31 cellular contexts compared by ENCODE assay signal in the genomic region with DNA sequence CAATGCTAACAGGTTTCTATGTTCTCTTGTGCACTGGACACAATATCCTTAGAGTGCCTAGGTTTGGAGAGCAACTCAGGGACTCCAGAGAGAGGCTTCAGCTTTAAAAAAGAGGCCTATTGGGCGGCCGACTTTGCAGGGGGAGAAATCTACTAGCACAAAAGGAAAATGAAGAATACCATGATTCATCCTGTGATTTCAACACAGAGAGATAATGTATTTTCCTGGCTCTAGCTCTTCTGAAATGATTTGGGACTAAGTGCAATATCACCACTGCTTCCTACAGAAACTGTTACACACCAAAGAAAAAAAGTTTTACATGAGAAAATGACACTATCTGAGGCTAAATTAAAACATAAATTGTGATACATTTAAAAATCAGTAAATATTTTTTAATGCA.
A peak's percentile ranks its signal among the peaks of the same experiment; 100 is the strongest.
DNase-seq lines count a peak whose midpoint lies in the region; FAIRE-seq and TF ChIP-seq lines count a peak whose summit lies in the region.
"Had no signal": no experiment of that assay in that cellular context is flagged by ENCODE, and none has a peak within 500 bp of the region (broad histone marks: within the 10 kb centered on the region; RNA-seq: fewer than 3 reads in every experiment).

No MANE protein-coding gene starts in this region.

- H3K27me3 ChIP-seq in adipocyte (replicated peaks; ENCODE audit: control insufficient read depth, insufficient read depth, low read length) = no peaks in the 10 kb centered on the region
- H3K27me3 ChIP-seq: MG63, right lobe of liver, tibial artery had no signal

- no peak for FAIRE-seq in GM12892 (lab: Jason Lieb, UNC)
- FAIRE-seq: islet of Langerhans had no signal

- no peak overlapping the region for H3K4me3 ChIP-seq in adipocyte (ENCODE audit: low read length)
- no peak overlapping the region for H3K4me3 ChIP-seq in fibroblast of mammary gland (ENCODE audit: control insufficient read depth, low read depth, low read length)
- H3K4me3 ChIP-seq: MG63, prostate gland, right lobe of liver, tibial artery had no signal

- H3K4me1 ChIP-seq in adipocyte (ENCODE audit: control insufficient read depth, insufficient read depth, low read length) = peaks cover 17% of the 10 kb centered on the region
- H3K4me1 ChIP-seq: prostate gland, right lobe of liver had no signal

- no peaks in the 10 kb centered on the region for H3K36me3 ChIP-seq in adipocyte (ENCODE audit: control insufficient read depth, insufficient read depth, low read length, severe bottlenecking)
- H3K36me3 ChIP-seq: MG63, prostate gland, right lobe of liver, tibial artery had no signal

- peak overlapping the region; percentile 49 for H3K9ac ChIP-seq in adipocyte (ENCODE audit: low read length)

- TF ChIP-seq CTCF in fibroblast of mammary gland (conservative IDR thresholded peaks at IDR 0.05; ENCODE audit: control insufficient read depth, insufficient read depth, low read depth, low read length) = no peak

- DNase-seq in HPDE6-E6E7 (ENCODE audit: extremely low spot score) = peak; percentile 7
- DNase-seq in adipocyte (ENCODE audit: low read depth) = peak; percentile 67
- peak; percentile 55 for DNase-seq in fibroblast of mammary gland (ENCODE audit: low read depth)
- peak; percentile 40 for DNase-seq in stromal cell of bone marrow (ENCODE audit: low read depth)
- no peak for DNase-seq in GM12892 (ENCODE audit: insufficient read length)
- DNase-seq in NCI-H1105 (lab: John Stamatoyannopoulos, UW) = no peak
- DNase-seq in medulla oblongata (ENCODE audit: extremely low spot score) = no peak
- DNase-seq: activated CD4-positive, alpha-beta T cell treated with anti-CD3 and anti-CD28 coated beads, Interleukin-2, amount 50 U/mL, for 4 hours; activated CD8-positive, alpha-beta memory T cell treated with anti-CD3 and anti-CD28 coated beads, Interleukin-2, amount 10 ng/mL, durations not matched to agents 7 days and 5 days; activated gamma-delta T cell; activated naive CD8-positive, alpha-beta T cell treated with anti-CD3 and anti-CD28 coated beads, Interleukin-2, amount 10 ng/mL, durations not matched to agents 7 days and 5 days; activated T-cell treated with anti-CD3 and anti-CD28 coated beads, Interleukin-2, amount 50 U/mL, for 4 hours; C1 segment of cervical spinal cord; cerebellar nuclear complex; DMS153; GOT3; KBM-7; left ventricle myocardium superior; MG63; naive B cell; NCI-H1105 treated with DMSO at 0.1 percent for 48 hours; NCI-H187 treated with DMSO at 0.1 percent for 48 hours; NCI-H2171 treated with DMSO at 0.1 percent for 48 hours; NCI-H510A treated with DMSO at 0.1 percent for 48 hours; right lobe of liver; RPMI8226; stimulated activated CD4-positive, alpha-beta T cell treated with anti-CD3 and anti-CD28 coated beads, Interleukin-12 subunit alpha, Interleukin-12 subunit beta, amount 100 ng/mL, for 4 hours; stimulated activated CD4-positive, alpha-beta T cell treated with anti-CD3 and anti-CD28 coated beads, Interleukin-4, amount 100 ng/mL, for 1 hour; tibial artery had no signal

- H3K9me3 ChIP-seq in adipocyte (ENCODE audit: control insufficient read depth, low read length) = no peaks in the 10 kb centered on the region
- H3K9me3 ChIP-seq: MG63, prostate gland, right lobe of liver, tibial artery had no signal

- no peak for TF ChIP-seq POLR2A in GM12892 (IDR thresholded peaks at IDR 0.05; ENCODE audit: low read depth, low read length)

Comparison
In these comparisons a context has a peak if more than half of its experiments do, and no peak if none do; other contexts are left out.
1. DNase-seq: peak in HPDE6-E6E7 (single experiment), adipocyte (single experiment), fibroblast of mammary gland (single experiment) and stromal cell of bone marrow (single experiment); none in GM12892 (single experiment), NCI-H1105 (single experiment) and medulla oblongata (single experiment).